ENCODE assay signal across 25 cellular contexts in genomic region chr2:189599245-189599644, GRCh38. TPM values are rescaled to one million over a fixed set of nuclear protein-coding genes. Genes with fewer than 3 reads are reported as not detected.
DNase-seq lines count a peak whose midpoint lies in the region; FAIRE-seq and TF ChIP-seq lines count a peak whose summit lies in the region.
"Had no signal": no experiment of that assay in that cellular context is flagged by ENCODE, and none has a peak within 500 bp of the region (broad histone marks: within the 10 kb centered on the region; RNA-seq: fewer than 3 reads in every experiment).

No MANE protein-coding gene starts in this region.

- H3K4me1 ChIP-seq in tibial nerve = no peaks in the 10 kb centered on the region
- H3K4me1 ChIP-seq: BLaER1 treated with 17β-estradiol and CSF1 and Interleukin-3, amounts not matched to agents 10 nM and 100 nM had no signal

- FAIRE-seq in GM12892 (lab: Jason Lieb, UNC) = no peak
- FAIRE-seq: A204.1, HTR-8/SVneo had no signal

- in situ Hi-C loops in Caki2 (cut with HindIII; ENCODE audit: low pct_unique_long_range_greater_than_20kb, low sequenced_read_pairs) = no loop called here

- H3K27me3 ChIP-seq in tibial nerve = no peaks in the 10 kb centered on the region
- H3K27me3 ChIP-seq: BLaER1 treated with 17β-estradiol and CSF1 and Interleukin-3, amounts not matched to agents 10 nM and 100 nM; MG63 had no signal

- DNase-seq in Caki2 (ENCODE audit: low read depth) = peak; percentile 44
- DNase-seq in amniotic epithelial cell (ENCODE audit: low read depth) = peak; percentile 85
- peak; percentile 61 for DNase-seq in iris pigment epithelial cell (ENCODE audit: low read depth)
- peak; percentile 63 for DNase-seq in retinal pigment epithelial cell (ENCODE audit: low read depth)
- DNase-seq in tibial nerve (ENCODE audit: low spot score in 2 of 2) = no peak
- DNase-seq in GM12892 (ENCODE audit: insufficient read length) = no peak
- no peak for DNase-seq in SW480 (ENCODE audit: low spot score)
- no peak for DNase-seq in pons (ENCODE audit: low spot score)
- DNase-seq: CD8-positive, alpha-beta T cell; DMS79; GM23248; Kasumi-1; MG63; NCI-H1048; NCI-H1436; NCI-H1930; NCI-H226; NCI-H524; NCI-H82; OCI-M1; SHP77 had no signal

- no peak for TF ChIP-seq CTCF in retinal pigment epithelial cell (conservative IDR thresholded peaks at IDR 0.05; ENCODE audit: low read depth, low read length)
- no peak for TF ChIP-seq CTCF in tibial nerve (IDR thresholded peaks at IDR 0.05)

- 56 to 62% methylated on average over 1 of the region's 1 CpG for WGBS in tibial nerve, 2 donors

- H3K9me3 ChIP-seq in tibial nerve = no peaks in the 10 kb centered on the region
- H3K9me3 ChIP-seq: BLaER1 treated with 17β-estradiol and CSF1 and Interleukin-3, amounts not matched to agents 10 nM and 100 nM; HAP-1; MG63 had no signal

- H3K27ac ChIP-seq in tibial nerve = no peak overlapping the region
- H3K27ac ChIP-seq: BLaER1 treated with 17β-estradiol and CSF1 and Interleukin-3, amounts not matched to agents 10 nM and 100 nM; GM23248 had no signal

- no peak overlapping the region for H3K4me3 ChIP-seq in retinal pigment epithelial cell (ENCODE audit: low read length)
- no peak overlapping the region for H3K4me3 ChIP-seq in tibial nerve
- H3K4me3 ChIP-seq: BLaER1 treated with 17β-estradiol and CSF1 and Interleukin-3, amounts not matched to agents 10 nM and 100 nM; GM23248; HAP-1; MG63 had no signal

- TF ChIP-seq POLR2A in tibial nerve (IDR thresholded peaks at IDR 0.05) = no peak
- no peak for TF ChIP-seq POLR2A in GM12892 (IDR thresholded peaks at IDR 0.05; ENCODE audit: low read depth, low read length)

- no peaks in the 10 kb centered on the region for H3K36me3 ChIP-seq in tibial nerve
- H3K36me3 ChIP-seq: BLaER1 treated with 17β-estradiol and CSF1 and Interleukin-3, amounts not matched to agents 10 nM and 100 nM; HAP-1; MG63 had no signal

- no peak for TF ChIP-seq EP300 in tibial nerve (IDR thresholded peaks at IDR 0.05)

RNA-seq across cellular contexts. Expression of gene SLC40A1, which starts 18.7 kb away (rescaled TPM):
- total RNA-seq in Caki2 (2014; rRNA removed; shearing (Covaris generic); ENCODE audit: low replicate concordance) = 7.4 and 7.9 TPM in 2 replicates
- total RNA-seq in tibial nerve = 10 to 100 TPM; 26.0 to 51.1 (median 36.0) TPM
- not detected for polyA plus RNA-seq in GM12892 (2012; ENCODE audit: missing spikeins)
- total RNA-seq: GM23248 had no signal

Comparison
In these comparisons a context has a peak if more than half of its experiments do, and no peak if none do; other contexts are left out.
1. DNase-seq: peak in Caki2 (single experiment), amniotic epithelial cell (single experiment), iris pigment epithelial cell (single experiment) and retinal pigment epithelial cell (single experiment); none in tibial nerve (0 of 2), GM12892 (single experiment), SW480 (single experiment) and pons (single experiment).